Comparison of ENCODE assay signal across 1 cellular context in genomic region chr3:31226331-31226730, GRCh38.
TF ChIP-seq lines count a peak whose summit lies in the region.

No MANE protein-coding gene starts in this region.

TF ChIP-seq in GM23338, 12 proteins besides CTCF, POLR2A, EP300 and RAD21 (continued from another document):
- TF ChIP-seq REST (IDR thresholded peaks at IDR 0.05; ENCODE audit: unreplicated experiment) (no peak), ETS1 (IDR thresholded peaks at IDR 0.05) (no peak), POLR2AphosphoS5 (IDR thresholded peaks at IDR 0.05; ENCODE audit: low read depth) (no peak)
